8 cellular contexts compared by ENCODE assay signal in genomic region chr15:52481915-52482314, GRCh38. TPM values are rescaled to one million over a fixed set of nuclear protein-coding genes. Genes with fewer than 3 reads are reported as not detected.
A peak's percentile ranks its signal among the peaks of the same experiment; 100 is the strongest.
DNase-seq lines count a peak whose midpoint lies in the region; ATAC-seq and TF ChIP-seq lines count a peak whose summit lies in the region.

No MANE protein-coding gene starts in this region.

- POLR2A ChIA-PET in AG04450 (lab: Yijun Ruan, JAX): no interaction called here

- intact Hi-C loops in colonic mucosa (cut with DNase I): no loop called here
- intact Hi-C loops in sciatic nerve (cut with DNase I): no loop called here

- no peaks in the 10 kb centered on the region for H3K36me3 ChIP-seq in colonic mucosa

- no peak overlapping the region for H3K9ac ChIP-seq in colonic mucosa (ENCODE audit: low read depth in 2 of 2, low read length in 2 of 2)

- TF ChIP-seq CTCF in AG04450 (IDR thresholded peaks at IDR 0.05; ENCODE audit: low read depth, low read length): no peak
- no peak for TF ChIP-seq CTCF in colonic mucosa (IDR thresholded peaks at IDR 0.05)

- DNase-seq in AG04450 (ENCODE audit: low read depth, low spot score): peak; percentile 43
- no peak for DNase-seq in colonic mucosa
- no peak for DNase-seq in sciatic nerve (ENCODE audit: low spot score)
- no peak for DNase-seq in DMS79 (lab: John Stamatoyannopoulos, UW)
- no peak for DNase-seq in NCI-H345 (lab: John Stamatoyannopoulos, UW)

- H3K4me3 ChIP-seq in AG04450 (ENCODE audit: low read depth, low read length) (no peak overlapping the region), colonic mucosa (no peak overlapping the region)

- H3K9me3 ChIP-seq in AG04450 (ENCODE audit: control insufficient read depth, insufficient read depth, low read length): 0 out of 2 replicates have a peak, but pooled peaks cover 2% of the 10 kb centered on the region
- no peaks in the 10 kb centered on the region for H3K9me3 ChIP-seq in colonic mucosa

- peaks cover 4% of the 10 kb centered on the region for H3K4me1 ChIP-seq in colonic mucosa

- CTCF ChIA-PET in AG04450 (lab: Charles Lee): no interaction called here

- H3K27ac ChIP-seq in AG04450 (ENCODE audit: low read depth, low read length): peak overlapping the region; percentile 58
- H3K27ac ChIP-seq in colonic mucosa: peak overlapping the region; percentile 39

- H3K27me3 ChIP-seq in AG04450 (ENCODE audit: control insufficient read depth, insufficient read depth, low read length) (no peaks in the 10 kb centered on the region), colonic mucosa (no peaks in the 10 kb centered on the region)

- ATAC-seq in GM18870 (IDR thresholded peaks at IDR 0.05; ENCODE audit: unreplicated experiment) (peak; percentile 96), HG03066 (IDR thresholded peaks at IDR 0.05; ENCODE audit: low read depth, unreplicated experiment) (peak; percentile 99), SK-N-SH treated with all-trans-retinoic acid at 6 μM for 48 hours (peak; percentile 91), sciatic nerve (peak; percentile 86)

TF ChIP-seq in SK-N-SH treated with all-trans-retinoic acid at 6 μM for 48 hours, 23 proteins besides CTCF, POLR2A, EP300 and RAD21:
- TF ChIP-seq POU6F1 (CRISPR knock-in tag; IDR thresholded peaks at IDR 0.05; ENCODE audit: borderline replicate concordance, low read depth) (no peak), PATZ1 (CRISPR knock-in tag; IDR thresholded peaks at IDR 0.05; ENCODE audit: borderline replicate concordance) (no peak), SNAI2 (CRISPR knock-in tag; IDR thresholded peaks at IDR 0.05) (no peak), TOX (CRISPR knock-in tag; IDR thresholded peaks at IDR 0.05; ENCODE audit: borderline replicate concordance) (no peak), ZFP30 (CRISPR knock-in tag; IDR thresholded peaks at IDR 0.05) (no peak), GLIS3 (CRISPR knock-in tag; IDR thresholded peaks at IDR 0.05) (no peak), ZFP3 (CRISPR knock-in tag; IDR thresholded peaks at IDR 0.05) (no peak), ISL1 (CRISPR knock-in tag; IDR thresholded peaks at IDR 0.05) (no peak), RARB (CRISPR knock-in tag; IDR thresholded peaks at IDR 0.05) (no peak), PPARA (CRISPR knock-in tag; IDR thresholded peaks at IDR 0.05; ENCODE audit: borderline replicate concordance) (no peak), ZC3H10 (CRISPR knock-in tag; IDR thresholded peaks at IDR 0.05) (no peak), TSHZ2 (CRISPR knock-in tag; IDR thresholded peaks at IDR 0.05) (no peak), ZNF8 (CRISPR knock-in tag; IDR thresholded peaks at IDR 0.05) (no peak)

RNA-seq across cellular contexts. Expression of gene MYO5A, which starts 46.8 kb away (rescaled TPM):
- polyA plus RNA-seq in AG04450 (2011; rRNA removed): 31.4 and 37.2 TPM in 2 replicates
- 71.2 and 77.1 TPM in 2 replicates for polyA minus RNA-seq in AG04450 (2011; rRNA and poly(A)+ RNA removed)
- total RNA-seq in colonic mucosa (1 to 10 TPM; 2.6 to 6.0 TPM), sciatic nerve (30.2 TPM)
